ENCODE assay signal across 1 cellular context in genomic region chr7:69786707-69787395, GRCh38.
TF ChIP-seq lines count a peak whose summit lies in the region.

No MANE protein-coding gene starts in this region.

TF ChIP-seq in SK-N-SH, 30 proteins besides CTCF, POLR2A, EP300 and RAD21 (continued from another document):
- TF ChIP-seq REST (IDR thresholded peaks at IDR 0.05; ENCODE audit: low read depth, low read length) (no peak), TEAD4 (IDR thresholded peaks at IDR 0.05; ENCODE audit: borderline replicate concordance, insufficient read depth) (no peak), FOXM1 (IDR thresholded peaks at IDR 0.05; ENCODE audit: low read depth) (no peak), TCF12 (IDR thresholded peaks at IDR 0.05) (0 out of 2 replicates have a peak, but pooled peaks have one; percentile 5), PBX3 (IDR thresholded peaks at IDR 0.05) (no peak), RFX5 (IDR thresholded peaks at IDR 0.05; ENCODE audit: low read length) (no peak), TAF1 (IDR thresholded peaks at IDR 0.05; ENCODE audit: borderline replicate concordance, low read depth, low read length) (no peak), USF2 (IDR thresholded peaks at IDR 0.05; ENCODE audit: borderline replicate concordance, low read depth, low read length) (no peak), MEF2A (IDR thresholded peaks at IDR 0.05; ENCODE audit: borderline replicate concordance, low read depth) (no peak), GATA2 (CRISPR knock-in tag; IDR thresholded peaks at IDR 0.05) (no peak), FOXJ3 (CRISPR knock-in tag; IDR thresholded peaks at IDR 0.05) (no peak), NRF1 (IDR thresholded peaks at IDR 0.05; ENCODE audit: low read depth, low read length) (no peak), EZH2phosphoT487 (IDR thresholded peaks at IDR 0.05; ENCODE audit: borderline replicate concordance, low read depth) (no peak), FOSL2 (IDR thresholded peaks at IDR 0.05; ENCODE audit: borderline replicate concordance, low read depth) (peak; percentile 53; the same call in 1 of the 2 replicates), MXI1 (IDR thresholded peaks at IDR 0.05; ENCODE audit: low read depth, low read length) (no peak), CHD2 (IDR thresholded peaks at IDR 0.05; ENCODE audit: low read length, partially characterized antibody) (no peak), RCOR1 (IDR thresholded peaks at IDR 0.05; ENCODE audit: low read length) (no peak), JUND (IDR thresholded peaks at IDR 0.05) (peak; percentile 48; the same call in 1 of the 2 replicates), ELF1 (IDR thresholded peaks at IDR 0.05) (no peak), SMC3 (IDR thresholded peaks at IDR 0.05; ENCODE audit: low read depth, low read length) (no peak)
